Comparison of ENCODE assay signal across 8 cellular contexts in genomic region chr1:45012639-45013278, GRCh38. TPM values are rescaled to one million over a fixed set of nuclear protein-coding genes. Genes with fewer than 3 reads are reported as not detected.
DNase-seq lines count a peak whose midpoint lies in the region; ATAC-seq lines count a peak whose summit lies in the region.

No MANE protein-coding gene starts in this region.

- peaks cover 52% of the 10 kb centered on the region for H3K4me1 Mint-ChIP-seq in activated CD4-positive, alpha-beta T cell treated with anti-CD3 and anti-CD28 coated beads, Interleukin-2, amount 10 ng/mL, durations not matched to agents 24 days and 14 days
- H3K4me1 Mint-ChIP-seq in stimulated activated naive B cell treated with anti-CD40 and anti-IgM and Interleukin-4, amounts not matched to agents 10 μg/mL and 1 μg/mL and 100 μg/mL, for 72 hours: peaks cover 43 to 56% of the 10 kb centered on the region in 2 donors

- peak overlapping the region; percentile 31 for H3K18ac ChIP-seq in mesendoderm (ENCODE audit: low read length)

- H4K8ac ChIP-seq in mesendoderm (ENCODE audit: low read depth, low read length): no peak overlapping the region

- peak overlapping the region; percentile 81 for H3K27ac ChIP-seq in mesendoderm (ENCODE audit: low read depth, low read length)

- H3K27me3 ChIP-seq in endocrine pancreas (ENCODE audit: control insufficient read depth, insufficient read depth, low read length): no peaks in the 10 kb centered on the region
- no peaks in the 10 kb centered on the region for H3K27me3 ChIP-seq in mesendoderm (ENCODE audit: insufficient read depth, low read length, poor library complexity)

- H3K4me3 ChIP-seq in endocrine pancreas (ENCODE audit: control insufficient read depth, insufficient read depth, low read length) (peak overlapping the region; percentile 75), mesendoderm (ENCODE audit: low read length) (peak overlapping the region; percentile 70)

- no CpG with 5 or more reads among the region's 21 CpGs for WGBS in mesendoderm (ENCODE audit: extremely low coverage, insufficient coverage, low lambda C conversion rate)

- H2BK5ac ChIP-seq in mesendoderm (ENCODE audit: low read length): peak overlapping the region; percentile 69

- peak in 1 of 2 donors; percentile 5 for ATAC-seq in stimulated activated naive B cell treated with anti-CD40 and anti-IgM and Interleukin-4, amounts not matched to agents 10 μg/mL and 1 μg/mL and 100 μg/mL, for 72 hours (replicated peaks)
- no peak for ATAC-seq in GM18870 (IDR thresholded peaks at IDR 0.05; ENCODE audit: unreplicated experiment)

- H3K4me3 Mint-ChIP-seq in activated CD4-positive, alpha-beta T cell treated with anti-CD3 and anti-CD28 coated beads, Interleukin-2, amount 10 ng/mL, durations not matched to agents 24 days and 14 days: peak overlapping the region; percentile 85
- peak overlapping the region; percentile 79 to 97 for H3K4me3 Mint-ChIP-seq in stimulated activated naive B cell treated with anti-CD40 and anti-IgM and Interleukin-4, amounts not matched to agents 10 μg/mL and 1 μg/mL and 100 μg/mL, for 72 hours

- H4K5ac ChIP-seq in mesendoderm (ENCODE audit: low read length): no peak overlapping the region

- peak overlapping the region; percentile 87 for H3K56ac ChIP-seq in mesendoderm (ENCODE audit: low read length)

- H3K9me3 Mint-ChIP-seq in activated CD4-positive, alpha-beta T cell treated with anti-CD3 and anti-CD28 coated beads, Interleukin-2, amount 10 ng/mL, durations not matched to agents 24 days and 14 days: no peaks in the 10 kb centered on the region
- no peaks in the 10 kb centered on the region for H3K9me3 Mint-ChIP-seq in stimulated activated naive B cell treated with anti-CD40 and anti-IgM and Interleukin-4, amounts not matched to agents 10 μg/mL and 1 μg/mL and 100 μg/mL, for 72 hours

- intact Hi-C loops in activated CD4-positive, alpha-beta T cell treated with anti-CD3 and anti-CD28 coated beads, Interleukin-2, amount 10 ng/mL, durations not matched to agents 24 days and 14 days (cut with micrococcal nuclease): loop anchor here (1.0 to 5.0 kb wide), 8 partner anchors 26 to 479 kb away; partner anchors contain the start of genes BEST4, EIF2B3, MUTYH and RNU5D-1

- H3K4ac ChIP-seq in mesendoderm (ENCODE audit: low read depth, low read length): peak overlapping the region; percentile 75

- peaks cover 26% of the 10 kb centered on the region for H3K36me3 Mint-ChIP-seq in activated CD4-positive, alpha-beta T cell treated with anti-CD3 and anti-CD28 coated beads, Interleukin-2, amount 10 ng/mL, durations not matched to agents 24 days and 14 days (ENCODE audit: low read depth)
- H3K36me3 Mint-ChIP-seq in stimulated activated naive B cell treated with anti-CD40 and anti-IgM and Interleukin-4, amounts not matched to agents 10 μg/mL and 1 μg/mL and 100 μg/mL, for 72 hours: peaks cover 18 to 32% of the 10 kb centered on the region in 2 donors

- H3K36me3 ChIP-seq in endocrine pancreas (ENCODE audit: control insufficient read depth, insufficient read depth, low read length) (no peaks in the 10 kb centered on the region), mesendoderm (ENCODE audit: control insufficient read depth, insufficient read depth, low read length) (peaks cover 3% of the 10 kb centered on the region)

- no peaks in the 10 kb centered on the region for H3K27me3 Mint-ChIP-seq in activated CD4-positive, alpha-beta T cell treated with anti-CD3 and anti-CD28 coated beads, Interleukin-2, amount 10 ng/mL, durations not matched to agents 24 days and 14 days
- no peaks in the 10 kb centered on the region for H3K27me3 Mint-ChIP-seq in stimulated activated naive B cell treated with anti-CD40 and anti-IgM and Interleukin-4, amounts not matched to agents 10 μg/mL and 1 μg/mL and 100 μg/mL, for 72 hours

- H3K4me1 ChIP-seq in endocrine pancreas (ENCODE audit: control insufficient read depth, insufficient read depth, low read length): no peaks in the 10 kb centered on the region
- H3K4me1 ChIP-seq in mesendoderm (ENCODE audit: control insufficient read depth, low read depth, low read length): peaks cover 7% of the 10 kb centered on the region

- H2AK5ac ChIP-seq in mesendoderm (ENCODE audit: low read length): no peak overlapping the region

- DNase-seq in GM04504 (ENCODE audit: low read depth) (peak; percentile 57), NCI-H1105 treated with DMSO at 0.1 percent for 48 hours (lab: John Stamatoyannopoulos, UW) (peak; percentile 50), mesendoderm (peak; percentile 94)
- DNase-seq in activated CD4-positive, alpha-beta T cell treated with anti-CD3 and anti-CD28 coated beads, Interleukin-2, amount 10 ng/mL, durations not matched to agents 24 days and 14 days: peak; percentile 81
- DNase-seq in stimulated activated naive B cell treated with anti-CD40 and anti-IgM and Interleukin-4, amounts not matched to agents 10 μg/mL and 1 μg/mL and 100 μg/mL, for 72 hours: no peak
- no peak for DNase-seq in effector CD4-positive, alpha-beta T cell

- peaks cover 16% of the 10 kb centered on the region for H3K79me1 ChIP-seq in mesendoderm (ENCODE audit: low read length)

- no peaks in the 10 kb centered on the region for H3K9me3 ChIP-seq in endocrine pancreas (ENCODE audit: control insufficient read depth, low read length)

- no peak overlapping the region for H2BK15ac ChIP-seq in mesendoderm (replicated peaks; ENCODE audit: low read depth)

- H3K23ac ChIP-seq in mesendoderm (ENCODE audit: low read length): no peak overlapping the region

- peaks cover 8% of the 10 kb centered on the region for H3K79me2 ChIP-seq in mesendoderm (ENCODE audit: control insufficient read depth, insufficient read depth, low read length)

- H3K9ac ChIP-seq in endocrine pancreas (ENCODE audit: control insufficient read depth, insufficient read depth, low read length) (peak overlapping the region; percentile 74), mesendoderm (ENCODE audit: low read length) (peak overlapping the region; percentile 82)

- H3K4me2 ChIP-seq in mesendoderm (ENCODE audit: low read length): peak overlapping the region; percentile 88

- H3K27ac Mint-ChIP-seq in activated CD4-positive, alpha-beta T cell treated with anti-CD3 and anti-CD28 coated beads, Interleukin-2, amount 10 ng/mL, durations not matched to agents 24 days and 14 days: peak overlapping the region; percentile 91
- H3K27ac Mint-ChIP-seq in stimulated activated naive B cell treated with anti-CD40 and anti-IgM and Interleukin-4, amounts not matched to agents 10 μg/mL and 1 μg/mL and 100 μg/mL, for 72 hours: peak overlapping the region; percentile 95

- H2BK120ac ChIP-seq in mesendoderm (ENCODE audit: low read depth, low read length): no peak overlapping the region

RNA-seq across cellular contexts. Expression of gene UROD, which starts 0.7 kb away (rescaled TPM):
- 96.0 and 97.7 TPM in 2 replicates for total RNA-seq in activated CD4-positive, alpha-beta T cell treated with anti-CD3 and anti-CD28 coated beads, Interleukin-2, amount 10 ng/mL, durations not matched to agents 24 days and 14 days
- 189 TPM for polyA plus RNA-seq in mesendoderm (2013, experiment 1 of 2)
- 184 TPM for polyA plus RNA-seq in mesendoderm (2013, experiment 2 of 2)

RNA-seq across cellular contexts. Expression of gene HECTD3, which starts 1.6 kb away (rescaled TPM):
- total RNA-seq in activated CD4-positive, alpha-beta T cell treated with anti-CD3 and anti-CD28 coated beads, Interleukin-2, amount 10 ng/mL, durations not matched to agents 24 days and 14 days: 19.6 and 20.3 TPM in 2 replicates
- polyA plus RNA-seq in mesendoderm (2013, experiment 1 of 2): 29.5 TPM
- 29.1 TPM for polyA plus RNA-seq in mesendoderm (2013, experiment 2 of 2)

RNA-seq across cellular contexts. Expression of gene EIF2B3, which starts 26.4 kb away (rescaled TPM):
- total RNA-seq in activated CD4-positive, alpha-beta T cell treated with anti-CD3 and anti-CD28 coated beads, Interleukin-2, amount 10 ng/mL, durations not matched to agents 24 days and 14 days: 58.9 and 60.8 TPM in 2 replicates
- polyA plus RNA-seq in mesendoderm (2013, experiment 1 of 2): 30.8 TPM
- polyA plus RNA-seq in mesendoderm (2013, experiment 2 of 2): 32.0 TPM

Comparison
In these comparisons a context has a peak if more than half of its experiments do, and no peak if none do; other contexts are left out.
1. DNase-seq: peak in GM04504 (single experiment), NCI-H1105 treated with DMSO at 0.1 percent for 48 hours (single experiment), activated CD4-positive, alpha-beta T cell treated with anti-CD3 and anti-CD28 coated beads, Interleukin-2, amount 10 ng/mL, durations not matched to agents 24 days and 14 days (single experiment) and mesendoderm (single experiment); none in stimulated activated naive B cell treated with anti-CD40 and anti-IgM and Interleukin-4, amounts not matched to agents 10 μg/mL and 1 μg/mL and 100 μg/mL, for 72 hours (single experiment) and effector CD4-positive, alpha-beta T cell (single experiment).